1 cellular context compared by ENCODE assay signal in genomic region chr15:85589873-85590272, GRCh38.
TF ChIP-seq lines count a peak whose summit lies in the region.

No MANE protein-coding gene starts in this region.

TF ChIP-seq in WTC11, 78 proteins besides CTCF, POLR2A, EP300 and RAD21 (continued from another document):
- no peak for TF ChIP-seq ATF2 (CRISPR knock-in tag; IDR thresholded peaks at IDR 0.05; ENCODE audit: borderline replicate concordance, low read depth)
